Comparison of ENCODE assay signal across 8 cellular contexts in the genomic region with DNA sequence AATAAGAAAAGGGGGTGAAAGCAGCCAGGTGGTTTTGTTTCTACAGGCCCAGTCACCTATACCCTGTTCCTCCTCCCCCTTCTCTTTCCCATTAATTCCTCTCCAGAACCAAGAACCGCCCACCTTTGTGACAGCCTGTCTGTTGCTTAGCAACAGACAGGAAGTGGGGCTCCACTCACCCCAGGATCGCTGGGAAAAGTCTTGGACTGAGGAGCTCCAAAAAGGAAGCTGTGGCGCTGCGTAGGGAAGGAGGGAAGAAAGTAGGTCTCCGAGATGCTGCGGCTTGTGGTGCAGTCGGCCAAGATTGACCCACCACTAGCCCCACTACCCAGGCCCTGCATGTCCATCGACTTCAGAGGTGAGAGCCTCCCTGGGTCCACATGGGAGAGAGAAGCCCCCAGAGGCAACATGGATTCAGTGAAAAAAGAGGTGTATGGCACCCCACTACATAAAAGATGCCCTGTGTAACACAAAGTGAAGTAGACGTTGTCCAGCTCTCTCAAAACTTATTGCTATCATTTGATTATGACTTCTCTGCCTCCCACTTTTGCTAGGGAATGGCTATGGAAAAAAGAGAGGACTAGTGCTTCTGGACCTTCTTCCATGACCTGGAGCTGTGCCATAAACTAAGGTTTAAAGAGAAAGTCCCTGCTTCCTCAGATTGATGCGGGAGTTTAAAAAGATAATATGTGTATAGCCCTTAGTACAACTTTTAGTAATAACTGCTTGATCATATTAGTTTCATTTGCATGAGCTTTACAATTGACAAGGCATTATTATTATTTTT. TPM values are rescaled to one million over a fixed set of nuclear protein-coding genes. Genes with fewer than 3 reads are reported as not detected.
A peak's percentile ranks its signal among the peaks of the same experiment; 100 is the strongest.
DNase-seq lines count a peak whose midpoint lies in the region; ATAC-seq, FAIRE-seq and TF ChIP-seq lines count a peak whose summit lies in the region.

A gene (plus strand): TSS at position 201 of the 787 bp plus-strand sequence. CDS start 73 bp downstream, at position 274.

- peak within 1 kb of the TSS in 7 of 10 donors; percentile 19 to 49 (median 39) for H3K4me3 ChIP-seq in heart right ventricle

- FAIRE-seq in urothelium cell line (lab: Jason Lieb, UNC) = no peak

- no peaks in the 10 kb centered on the region for H3K27me3 ChIP-seq in heart right ventricle

- WGBS in heart right ventricle, 2 donors = 33% methylated on average over 10 of the region's 10 CpGs

- no peak for TF ChIP-seq CTCF in heart right ventricle (IDR thresholded peaks at IDR 0.05)

- no peaks in the 10 kb centered on the region for H3K36me3 ChIP-seq in heart right ventricle

- peak within 1 kb of the TSS in 8 of 10 donors; percentile 39 to 70 (median 56) for H3K27ac ChIP-seq in heart right ventricle

- ATAC-seq in heart right ventricle (no peak), Right ventricle myocardium inferior (no peak), GM18858 (IDR thresholded peaks at IDR 0.05; ENCODE audit: unreplicated experiment) (no peak), GM19324 (IDR thresholded peaks at IDR 0.05; ENCODE audit: low FRiP score, unreplicated experiment) (no peak)

- H3K4me1 ChIP-seq in heart right ventricle = peaks cover 0 to 16% (median 4%) of the 10 kb centered on the region in 9 donors

- intact Hi-C loops in heart right ventricle (cut with DNase I) = no loop called here
- intact Hi-C loops in Right ventricle myocardium inferior (cut with DNase I) = no loop called here

- no peaks in the 10 kb centered on the region for H3K9me3 ChIP-seq in heart right ventricle

- DNase-seq in heart right ventricle = peak in 1 of 2 donors; percentile 54
- no peak for DNase-seq in Right ventricle myocardium inferior (ENCODE audit: missing footprints)
- DNase-seq in cerebellar nuclear complex (lab: John Stamatoyannopoulos, UW) = peak; percentile 54 to 66
- DNase-seq in left kidney (ENCODE audit: low read depth, low spot score) = peak; percentile 94
- DNase-seq in urothelium cell line (ENCODE audit: low spot score) = peak; percentile 32
- no peak for DNase-seq in NCI-H1930 (lab: John Stamatoyannopoulos, UW)

RNA-seq across cellular contexts. Expression of the gene that starts here (rescaled TPM):
- total RNA-seq in heart right ventricle = under 1 TPM in 5 of 10 donors, not detected in 5; 0.04 to 0.14 (median 0.07) TPM
- polyA plus RNA-seq in heart right ventricle = under 1 TPM; 0.01 to 0.07 TPM
- total RNA-seq in Right ventricle myocardium inferior = not detected

Comparison
In these comparisons a context has a peak if more than half of its experiments do, and no peak if none do; other contexts are left out.
1. DNase-seq: peak in cerebellar nuclear complex (2 of 2), left kidney (single experiment) and urothelium cell line (single experiment); none in Right ventricle myocardium inferior (single experiment) and NCI-H1930 (0 of 2).